1 cellular context compared by ENCODE assay signal in genomic region chr1:24905979-24906720, GRCh38.
TF ChIP-seq lines count a peak whose summit lies in the region.

No MANE protein-coding gene starts in this region.

TF ChIP-seq in GM23338, 12 proteins besides CTCF, POLR2A, EP300 and RAD21 (continued from another document):
- TF ChIP-seq STAT1 (IDR thresholded peaks at IDR 0.05; ENCODE audit: unreplicated experiment) (no peak), EZH2 (IDR thresholded peaks at IDR 0.05; ENCODE audit: low read depth, unreplicated experiment) (no peak), CREB1 (CRISPR knock-in tag; IDR thresholded peaks at IDR 0.05; ENCODE audit: low read depth) (no peak), ZNF114 (CRISPR knock-in tag; IDR thresholded peaks at IDR 0.05) (no peak)
- TF ChIP-seq, protein P1, sequence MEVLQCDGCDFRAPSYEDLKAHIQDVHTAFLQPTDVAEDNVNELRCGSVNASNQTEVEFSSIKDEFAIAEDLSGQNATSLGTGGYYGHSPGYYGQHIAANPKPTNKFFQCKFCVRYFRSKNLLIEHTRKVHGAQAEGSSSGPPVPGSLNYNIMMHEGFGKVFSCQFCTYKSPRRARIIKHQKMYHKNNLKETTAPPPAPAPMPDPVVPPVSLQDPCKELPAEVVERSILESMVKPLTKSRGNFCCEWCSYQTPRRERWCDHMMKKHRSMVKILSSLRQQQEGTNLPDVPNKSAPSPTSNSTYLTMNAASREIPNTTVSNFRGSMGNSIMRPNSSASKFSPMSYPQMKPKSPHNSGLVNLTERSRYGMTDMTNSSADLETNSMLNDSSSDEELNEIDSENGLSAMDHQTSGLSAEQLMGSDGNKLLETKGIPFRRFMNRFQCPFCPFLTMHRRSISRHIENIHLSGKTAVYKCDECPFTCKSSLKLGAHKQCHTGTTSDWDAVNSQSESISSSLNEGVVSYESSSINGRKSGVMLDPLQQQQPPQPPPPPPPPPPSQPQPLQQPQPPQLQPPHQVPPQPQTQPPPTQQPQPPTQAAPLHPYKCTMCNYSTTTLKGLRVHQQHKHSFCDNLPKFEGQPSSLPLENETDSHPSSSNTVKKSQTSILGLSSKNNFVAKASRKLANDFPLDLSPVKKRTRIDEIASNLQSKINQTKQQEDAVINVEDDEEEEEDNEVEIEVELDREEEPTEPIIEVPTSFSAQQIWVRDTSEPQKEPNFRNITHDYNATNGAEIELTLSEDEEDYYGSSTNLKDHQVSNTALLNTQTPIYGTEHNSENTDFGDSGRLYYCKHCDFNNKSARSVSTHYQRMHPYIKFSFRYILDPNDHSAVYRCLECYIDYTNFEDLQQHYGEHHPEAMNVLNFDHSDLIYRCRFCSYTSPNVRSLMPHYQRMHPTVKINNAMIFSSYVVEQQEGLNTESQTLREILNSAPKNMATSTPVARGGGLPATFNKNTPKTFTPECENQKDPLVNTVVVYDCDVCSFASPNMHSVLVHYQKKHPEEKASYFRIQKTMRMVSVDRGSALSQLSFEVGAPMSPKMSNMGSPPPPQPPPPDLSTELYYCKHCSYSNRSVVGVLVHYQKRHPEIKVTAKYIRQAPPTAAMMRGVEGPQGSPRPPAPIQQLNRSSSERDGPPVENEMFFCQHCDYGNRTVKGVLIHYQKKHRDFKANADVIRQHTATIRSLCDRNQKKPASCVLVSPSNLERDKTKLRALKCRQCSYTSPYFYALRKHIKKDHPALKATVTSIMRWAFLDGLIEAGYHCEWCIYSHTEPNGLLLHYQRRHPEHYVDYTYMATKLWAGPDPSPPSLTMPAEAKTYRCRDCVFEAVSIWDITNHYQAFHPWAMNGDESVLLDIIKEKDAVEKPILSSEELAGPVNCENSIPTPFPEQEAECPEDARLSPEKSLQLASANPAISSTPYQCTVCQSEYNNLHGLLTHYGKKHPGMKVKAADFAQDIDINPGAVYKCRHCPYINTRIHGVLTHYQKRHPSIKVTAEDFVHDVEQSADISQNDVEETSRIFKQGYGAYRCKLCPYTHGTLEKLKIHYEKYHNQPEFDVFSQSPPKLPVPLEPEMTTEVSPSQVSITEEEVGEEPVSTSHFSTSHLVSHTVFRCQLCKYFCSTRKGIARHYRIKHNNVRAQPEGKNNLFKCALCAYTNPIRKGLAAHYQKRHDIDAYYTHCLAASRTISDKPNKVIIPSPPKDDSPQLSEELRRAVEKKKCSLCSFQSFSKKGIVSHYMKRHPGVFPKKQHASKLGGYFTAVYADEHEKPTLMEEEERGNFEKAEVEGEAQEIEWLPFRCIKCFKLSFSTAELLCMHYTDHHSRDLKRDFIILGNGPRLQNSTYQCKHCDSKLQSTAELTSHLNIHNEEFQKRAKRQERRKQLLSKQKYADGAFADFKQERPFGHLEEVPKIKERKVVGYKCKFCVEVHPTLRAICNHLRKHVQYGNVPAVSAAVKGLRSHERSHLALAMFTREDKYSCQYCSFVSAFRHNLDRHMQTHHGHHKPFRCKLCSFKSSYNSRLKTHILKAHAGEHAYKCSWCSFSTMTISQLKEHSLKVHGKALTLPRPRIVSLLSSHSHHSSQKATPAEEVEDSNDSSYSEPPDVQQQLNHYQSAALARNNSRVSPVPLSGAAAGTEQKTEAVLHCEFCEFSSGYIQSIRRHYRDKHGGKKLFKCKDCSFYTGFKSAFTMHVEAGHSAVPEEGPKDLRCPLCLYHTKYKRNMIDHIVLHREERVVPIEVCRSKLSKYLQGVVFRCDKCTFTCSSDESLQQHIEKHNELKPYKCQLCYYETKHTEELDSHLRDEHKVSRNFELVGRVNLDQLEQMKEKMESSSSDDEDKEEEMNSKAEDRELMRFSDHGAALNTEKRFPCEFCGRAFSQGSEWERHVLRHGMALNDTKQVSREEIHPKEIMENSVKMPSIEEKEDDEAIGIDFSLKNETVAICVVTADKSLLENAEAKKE (CRISPR knock-in tag; IDR thresholded peaks at IDR 0.05): no peak
TF ChIP-seq in GM23338: peak in this region for 0.
